10 cellular contexts compared by ENCODE assay signal in genomic region chr10:77493851-77494788, GRCh38.
DNase-seq lines count a peak whose midpoint lies in the region; ATAC-seq, FAIRE-seq and TF ChIP-seq lines count a peak whose summit lies in the region.
"Had no signal": no experiment of that assay in that cellular context is flagged by ENCODE, and none has a peak within 500 bp of the region (broad histone marks: within the 10 kb centered on the region; RNA-seq: fewer than 3 reads in every experiment).

No MANE protein-coding gene starts in this region.

- H3K9me3 ChIP-seq in mammary epithelial cell (replicated peaks; ENCODE audit: insufficient read depth, low read length) = no peaks in the 10 kb centered on the region
- no peaks in the 10 kb centered on the region for H3K9me3 ChIP-seq in neural progenitor cell (ENCODE audit: low read depth)

- no peak overlapping the region for H2AFZ ChIP-seq in mammary epithelial cell (ENCODE audit: low read depth, low read length)
- no peak overlapping the region for H2AFZ ChIP-seq in neural progenitor cell (replicated peaks)

- H4K20me1 ChIP-seq in mammary epithelial cell (ENCODE audit: insufficient read depth, low read length) = no peaks in the 10 kb centered on the region
- H4K20me1 ChIP-seq in neural progenitor cell (ENCODE audit: low read depth) = no peaks in the 10 kb centered on the region

- H3K4me3 ChIP-seq in mammary epithelial cell (replicated peaks in 1 of 3; ENCODE audit: insufficient read depth in 1 of 3, low read depth in 2 of 3, low read length in 3 of 3) (no peak overlapping the region), neural progenitor cell (no peak overlapping the region)
- H3K4me3 ChIP-seq: SK-N-MC had no signal

- FAIRE-seq in HTR-8/SVneo (lab: Jason Lieb, UNC) = peak; percentile 44

- H3K9me3 Mint-ChIP-seq in neural progenitor cell = peaks cover 2% of the 10 kb centered on the region

- H3K27ac Mint-ChIP-seq in neural progenitor cell = peak overlapping the region; percentile 4

- H3K4me2 ChIP-seq in mammary epithelial cell (ENCODE audit: insufficient read depth, low read depth, low read length) (no peak overlapping the region), neural progenitor cell (no peak overlapping the region)

- peaks cover 5% of the 10 kb centered on the region for H3K27me3 Mint-ChIP-seq in neural progenitor cell (ENCODE audit: insufficient read depth, low read depth)

- H3K27ac ChIP-seq in mammary epithelial cell (ENCODE audit: insufficient read depth, low read depth, low read length) (no peak overlapping the region), neural progenitor cell (no peak overlapping the region)
- H3K27ac ChIP-seq: SK-N-MC had no signal

- H3K36me3 ChIP-seq in mammary epithelial cell (ENCODE audit: insufficient read depth, low read length) (no peaks in the 10 kb centered on the region), neural progenitor cell (no peaks in the 10 kb centered on the region)

- no peaks in the 10 kb centered on the region for H3K36me3 Mint-ChIP-seq in neural progenitor cell

- 34% methylated on average over 14 of the region's 14 CpGs for WGBS in mammary epithelial cell (ENCODE audit: low coverage, missing lambda C conversion rate)

- H3K79me2 ChIP-seq in mammary epithelial cell (ENCODE audit: insufficient read depth, low read length) (peaks cover 10% of the 10 kb centered on the region), neural progenitor cell (ENCODE audit: low read depth) (no peaks in the 10 kb centered on the region)

- H3K4me1 ChIP-seq in mammary epithelial cell (ENCODE audit: insufficient read depth, low read length) = peaks cover 33% of the 10 kb centered on the region
- peaks cover 21% of the 10 kb centered on the region for H3K4me1 ChIP-seq in neural progenitor cell

- H3F3A ChIP-seq in neural progenitor cell (ENCODE audit: low read depth) = no peaks in the 10 kb centered on the region

- intact Hi-C loops in mammary epithelial cell (cut with micrococcal nuclease) = no loop called here

- in situ Hi-C loops in mammary epithelial cell (cut with MboI; ENCODE audit: low sequenced_read_pairs in 2 of 2) = loop anchor here in 1 of 2 donors (10.0 kb wide), 1 partner anchor 329 kb away; no protein-coding TSS in a partner anchor

- no peak overlapping the region for H3K4me3 Mint-ChIP-seq in neural progenitor cell

- peak; percentile 62 for DNase-seq in ELR (ENCODE audit: low read depth)
- DNase-seq in HTR-8/SVneo (ENCODE audit: insufficient read length, low spot score) = peak; percentile 66
- peak; percentile 44 for DNase-seq in mammary epithelial cell
- DNase-seq in neural progenitor cell (ENCODE audit: low spot score) = peak; percentile 55
- no peak for DNase-seq in islet precursor cell
- DNase-seq in GM19240 (ENCODE audit: insufficient read length, low spot score) = no peak
- no peak for DNase-seq in stimulated activated CD4-positive, alpha-beta T cell treated with anti-CD3 and anti-CD28 coated beads, Interleukin-12 subunit alpha, Interleukin-12 subunit beta, amount 100 ng/mL, for 4 hours
- DNase-seq: aorta had no signal

- dilution Hi-C loops in mammary epithelial cell (cut with HindIII; ENCODE audit: low sequenced_read_pairs) = loop anchor here (5.0 kb wide), 1 partner anchor 68 kb away; no protein-coding TSS in a partner anchor

- no peak overlapping the region for H3K9ac ChIP-seq in mammary epithelial cell (ENCODE audit: insufficient read depth, low read length)
- no peak overlapping the region for H3K9ac ChIP-seq in neural progenitor cell

- peaks cover 26% of the 10 kb centered on the region for H3K4me1 Mint-ChIP-seq in neural progenitor cell

- peak; percentile 27 to 40 for TF ChIP-seq CTCF in mammary epithelial cell (conservative IDR thresholded peaks at IDR 0.05 in 1 of 2, IDR thresholded peaks at IDR 0.05 in 1 of 2; ENCODE audit: extremely low read depth in 1 of 2, insufficient read depth in 1 of 2, low read depth in 1 of 2, low read length in 2 of 2)
- TF ChIP-seq CTCF in neural progenitor cell (IDR thresholded peaks at IDR 0.05) = peak; percentile 60

- CTCF ChIA-PET in mammary epithelial cell (lab: Charles Lee; ENCODE audit: low non-redundant PET) = interaction anchor here (0.7 kb wide), 1 partner anchor 19 kb away, joined by 3 read pairs; no protein-coding TSS in a partner anchor

- no TSS peak for BruUV-seq in mammary epithelial cell (replicated peaks; lab: Mats Ljungman, UMichigan)

- ATAC-seq in HG03139 (IDR thresholded peaks at IDR 0.05; ENCODE audit: unreplicated experiment) = no peak

- no peaks in the 10 kb centered on the region for H3K27me3 ChIP-seq in mammary epithelial cell (ENCODE audit: insufficient read depth, low read length)
- no peaks in the 10 kb centered on the region for H3K27me3 ChIP-seq in neural progenitor cell

Comparison
In these comparisons a context has a peak if more than half of its experiments do, and no peak if none do; other contexts are left out.
1. DNase-seq: peak in ELR (single experiment), HTR-8/SVneo (single experiment), mammary epithelial cell (single experiment) and neural progenitor cell (single experiment); none in islet precursor cell (single experiment), GM19240 (single experiment) and stimulated activated CD4-positive, alpha-beta T cell treated with anti-CD3 and anti-CD28 coated beads, Interleukin-12 subunit alpha, Interleukin-12 subunit beta, amount 100 ng/mL, for 4 hours (single experiment).